1 cellular context compared by ENCODE assay signal in genomic region chr2:62506421-62506750, GRCh38.
A peak's percentile ranks its signal among the peaks of the same experiment; 100 is the strongest.
TF ChIP-seq lines count a peak whose summit lies in the region.

No MANE protein-coding gene starts in this region.

TF ChIP-seq in K562, 482 proteins besides CTCF, POLR2A, EP300 and RAD21 (continued from another document):
- 0 out of 2 replicates have a peak, but pooled peaks have one; percentile 16 for TF ChIP-seq NKRF (IDR thresholded peaks at IDR 0.05; ENCODE audit: borderline replicate concordance)
- TF ChIP-seq MCM5 (IDR thresholded peaks at IDR 0.05; ENCODE audit: low read depth): no peak
- TF ChIP-seq AFF4 (CRISPR knock-in tag; IDR thresholded peaks at IDR 0.05): 0 out of 2 replicates have a peak, but pooled peaks have one; percentile 0
- no peak for TF ChIP-seq SAP30 (IDR thresholded peaks at IDR 0.05; ENCODE audit: borderline replicate concordance, insufficient read depth, low read depth, low read length, poor library complexity, severe bottlenecking)
- TF ChIP-seq KAT7 (CRISPR knock-in tag; IDR thresholded peaks at IDR 0.05; ENCODE audit: borderline replicate concordance): no peak
- TF ChIP-seq ZNF589 (CRISPR knock-in tag; IDR thresholded peaks at IDR 0.05; ENCODE audit: low read depth): no peak; the same call in 1 of the 2 replicates
- TF ChIP-seq ARHGAP35 (IDR thresholded peaks at IDR 0.05; ENCODE audit: partially characterized antibody): no peak
- TF ChIP-seq ZNF24 (IDR thresholded peaks at IDR 0.05): 0 out of 2 replicates have a peak, but pooled peaks have one; percentile 0
- TF ChIP-seq ZEB2 (IDR thresholded peaks at IDR 0.05): no peak; the same call in 1 of the 2 replicates
- peak; percentile 41 for TF ChIP-seq BRD9 (IDR thresholded peaks at IDR 0.05; ENCODE audit: low read depth, partially characterized antibody)
- TF ChIP-seq SMARCC2 (IDR thresholded peaks at IDR 0.05; ENCODE audit: low read depth): 0 out of 2 replicates have a peak, but pooled peaks have one; percentile 43
- no peak for TF ChIP-seq NFXL1 (CRISPR knock-in tag; IDR thresholded peaks at IDR 0.05)
- peak; percentile 90 for TF ChIP-seq TFE3 (CRISPR knock-in tag; IDR thresholded peaks at IDR 0.05)
- peak in 1 of 2 experiments; percentile 60 for TF ChIP-seq AFF1 (IDR thresholded peaks at IDR 0.05; ENCODE audit: low read depth in 1 of 2, partially characterized antibody in 2 of 2)
- TF ChIP-seq ZBTB33 (CRISPR knock-in tag; IDR thresholded peaks at IDR 0.05): no peak
- TF ChIP-seq ZNF280B (CRISPR knock-in tag; IDR thresholded peaks at IDR 0.05): no peak
- TF ChIP-seq SIN3A (IDR thresholded peaks at IDR 0.05; ENCODE audit: borderline replicate concordance in 2 of 2, control insufficient read depth in 1 of 2, low read depth in 2 of 2, low read length in 2 of 2): no peak
- TF ChIP-seq CHD4 (IDR thresholded peaks at IDR 0.05; ENCODE audit: insufficient read depth, insufficient replicate concordance, low read depth, low read length, poor library complexity, severe bottlenecking): no peak
- no peak for TF ChIP-seq HOXB6 (CRISPR knock-in tag; IDR thresholded peaks at IDR 0.05; ENCODE audit: borderline replicate concordance)
- TF ChIP-seq ZNF592 (IDR thresholded peaks at IDR 0.05): peak; percentile 25; the same call in 1 of the 2 replicates
- TF ChIP-seq CEBPB (tag; IDR thresholded peaks at IDR 0.05): no peak
- peak; percentile 58 to 65; a peak in 3 of 4 replicates for TF ChIP-seq NRF1 (conservative IDR thresholded peaks at IDR 0.05 in 1 of 2, IDR thresholded peaks at IDR 0.05 in 1 of 2)
TF ChIP-seq in K562: peak in this region for 25.
